1 cellular context compared by ENCODE assay signal in the genomic region with DNA sequence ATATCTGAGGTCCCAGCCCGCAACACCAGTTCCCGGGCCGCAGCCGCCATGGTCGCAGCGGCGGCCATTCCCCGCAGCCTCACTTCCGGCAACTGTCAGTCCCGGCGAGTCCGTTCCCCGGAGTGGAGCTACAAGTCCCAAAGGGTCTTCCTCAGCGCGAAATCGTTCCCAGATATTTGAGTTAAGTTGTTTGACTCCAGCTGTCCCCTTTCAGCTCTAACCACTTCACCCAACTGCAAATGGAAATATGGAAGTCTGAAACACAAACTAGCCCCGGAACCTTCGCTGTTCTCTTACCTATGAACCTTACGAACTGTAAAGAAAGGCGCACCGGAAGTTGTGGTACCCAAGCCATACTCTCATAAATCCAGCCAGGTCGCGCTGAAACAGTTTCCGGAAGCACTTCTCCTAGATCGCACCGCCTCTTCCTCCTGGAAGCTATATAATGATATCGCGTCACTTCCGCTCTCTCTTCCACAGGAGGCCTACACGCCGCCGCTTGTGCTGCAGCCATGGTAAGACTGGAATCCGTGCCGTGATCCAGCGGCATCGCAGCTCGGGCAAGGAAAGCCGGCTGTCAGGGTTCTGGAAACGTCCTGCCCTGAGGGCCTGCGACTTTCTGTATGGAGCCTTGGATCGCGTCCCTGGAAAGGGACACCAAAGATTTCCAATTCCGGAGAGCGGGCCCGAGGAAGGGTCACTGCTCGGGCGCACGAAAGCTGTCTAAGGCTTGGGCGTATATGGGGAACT.
TF ChIP-seq lines count a peak whose summit lies in the region.

TSS of gene RPS18 (plus strand) at position 468 of the 750 bp plus-strand sequence. CDS start at position 513, 45 bp downstream.
TSS of gene VPS52 (minus strand) at position 269 of the 750 bp plus-strand sequence. CDS start at position 68, 201 bp downstream.

TF ChIP-seq in GM23338, 12 proteins besides CTCF, POLR2A, EP300 and RAD21:
- TF ChIP-seq REST (IDR thresholded peaks at IDR 0.05; ENCODE audit: unreplicated experiment) (peak; percentile 27), EZH2 (IDR thresholded peaks at IDR 0.05; ENCODE audit: low read depth, unreplicated experiment) (no peak), POLR2AphosphoS5 (IDR thresholded peaks at IDR 0.05; ENCODE audit: low read depth) (peak; percentile 100), ZNF331 (CRISPR knock-in tag; IDR thresholded peaks at IDR 0.05; ENCODE audit: low read depth) (no peak), EZH2phosphoT487 (IDR thresholded peaks at IDR 0.05; ENCODE audit: unreplicated experiment) (no peak), NANOG (IDR thresholded peaks at IDR 0.05; ENCODE audit: borderline replicate concordance) (no peak), ZNF114 (CRISPR knock-in tag; IDR thresholded peaks at IDR 0.05) (peak; percentile 94; the same call in 1 of the 2 replicates), STAT1 (IDR thresholded peaks at IDR 0.05; ENCODE audit: unreplicated experiment) (no peak), CREB1 (CRISPR knock-in tag; IDR thresholded peaks at IDR 0.05; ENCODE audit: low read depth) (peak; percentile 91), JUNB (IDR thresholded peaks at IDR 0.05; ENCODE audit: unreplicated experiment) (no peak)
- TF ChIP-seq, protein P1, sequence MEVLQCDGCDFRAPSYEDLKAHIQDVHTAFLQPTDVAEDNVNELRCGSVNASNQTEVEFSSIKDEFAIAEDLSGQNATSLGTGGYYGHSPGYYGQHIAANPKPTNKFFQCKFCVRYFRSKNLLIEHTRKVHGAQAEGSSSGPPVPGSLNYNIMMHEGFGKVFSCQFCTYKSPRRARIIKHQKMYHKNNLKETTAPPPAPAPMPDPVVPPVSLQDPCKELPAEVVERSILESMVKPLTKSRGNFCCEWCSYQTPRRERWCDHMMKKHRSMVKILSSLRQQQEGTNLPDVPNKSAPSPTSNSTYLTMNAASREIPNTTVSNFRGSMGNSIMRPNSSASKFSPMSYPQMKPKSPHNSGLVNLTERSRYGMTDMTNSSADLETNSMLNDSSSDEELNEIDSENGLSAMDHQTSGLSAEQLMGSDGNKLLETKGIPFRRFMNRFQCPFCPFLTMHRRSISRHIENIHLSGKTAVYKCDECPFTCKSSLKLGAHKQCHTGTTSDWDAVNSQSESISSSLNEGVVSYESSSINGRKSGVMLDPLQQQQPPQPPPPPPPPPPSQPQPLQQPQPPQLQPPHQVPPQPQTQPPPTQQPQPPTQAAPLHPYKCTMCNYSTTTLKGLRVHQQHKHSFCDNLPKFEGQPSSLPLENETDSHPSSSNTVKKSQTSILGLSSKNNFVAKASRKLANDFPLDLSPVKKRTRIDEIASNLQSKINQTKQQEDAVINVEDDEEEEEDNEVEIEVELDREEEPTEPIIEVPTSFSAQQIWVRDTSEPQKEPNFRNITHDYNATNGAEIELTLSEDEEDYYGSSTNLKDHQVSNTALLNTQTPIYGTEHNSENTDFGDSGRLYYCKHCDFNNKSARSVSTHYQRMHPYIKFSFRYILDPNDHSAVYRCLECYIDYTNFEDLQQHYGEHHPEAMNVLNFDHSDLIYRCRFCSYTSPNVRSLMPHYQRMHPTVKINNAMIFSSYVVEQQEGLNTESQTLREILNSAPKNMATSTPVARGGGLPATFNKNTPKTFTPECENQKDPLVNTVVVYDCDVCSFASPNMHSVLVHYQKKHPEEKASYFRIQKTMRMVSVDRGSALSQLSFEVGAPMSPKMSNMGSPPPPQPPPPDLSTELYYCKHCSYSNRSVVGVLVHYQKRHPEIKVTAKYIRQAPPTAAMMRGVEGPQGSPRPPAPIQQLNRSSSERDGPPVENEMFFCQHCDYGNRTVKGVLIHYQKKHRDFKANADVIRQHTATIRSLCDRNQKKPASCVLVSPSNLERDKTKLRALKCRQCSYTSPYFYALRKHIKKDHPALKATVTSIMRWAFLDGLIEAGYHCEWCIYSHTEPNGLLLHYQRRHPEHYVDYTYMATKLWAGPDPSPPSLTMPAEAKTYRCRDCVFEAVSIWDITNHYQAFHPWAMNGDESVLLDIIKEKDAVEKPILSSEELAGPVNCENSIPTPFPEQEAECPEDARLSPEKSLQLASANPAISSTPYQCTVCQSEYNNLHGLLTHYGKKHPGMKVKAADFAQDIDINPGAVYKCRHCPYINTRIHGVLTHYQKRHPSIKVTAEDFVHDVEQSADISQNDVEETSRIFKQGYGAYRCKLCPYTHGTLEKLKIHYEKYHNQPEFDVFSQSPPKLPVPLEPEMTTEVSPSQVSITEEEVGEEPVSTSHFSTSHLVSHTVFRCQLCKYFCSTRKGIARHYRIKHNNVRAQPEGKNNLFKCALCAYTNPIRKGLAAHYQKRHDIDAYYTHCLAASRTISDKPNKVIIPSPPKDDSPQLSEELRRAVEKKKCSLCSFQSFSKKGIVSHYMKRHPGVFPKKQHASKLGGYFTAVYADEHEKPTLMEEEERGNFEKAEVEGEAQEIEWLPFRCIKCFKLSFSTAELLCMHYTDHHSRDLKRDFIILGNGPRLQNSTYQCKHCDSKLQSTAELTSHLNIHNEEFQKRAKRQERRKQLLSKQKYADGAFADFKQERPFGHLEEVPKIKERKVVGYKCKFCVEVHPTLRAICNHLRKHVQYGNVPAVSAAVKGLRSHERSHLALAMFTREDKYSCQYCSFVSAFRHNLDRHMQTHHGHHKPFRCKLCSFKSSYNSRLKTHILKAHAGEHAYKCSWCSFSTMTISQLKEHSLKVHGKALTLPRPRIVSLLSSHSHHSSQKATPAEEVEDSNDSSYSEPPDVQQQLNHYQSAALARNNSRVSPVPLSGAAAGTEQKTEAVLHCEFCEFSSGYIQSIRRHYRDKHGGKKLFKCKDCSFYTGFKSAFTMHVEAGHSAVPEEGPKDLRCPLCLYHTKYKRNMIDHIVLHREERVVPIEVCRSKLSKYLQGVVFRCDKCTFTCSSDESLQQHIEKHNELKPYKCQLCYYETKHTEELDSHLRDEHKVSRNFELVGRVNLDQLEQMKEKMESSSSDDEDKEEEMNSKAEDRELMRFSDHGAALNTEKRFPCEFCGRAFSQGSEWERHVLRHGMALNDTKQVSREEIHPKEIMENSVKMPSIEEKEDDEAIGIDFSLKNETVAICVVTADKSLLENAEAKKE (CRISPR knock-in tag; IDR thresholded peaks at IDR 0.05), result no peak
- TF ChIP-seq, protein P2, sequence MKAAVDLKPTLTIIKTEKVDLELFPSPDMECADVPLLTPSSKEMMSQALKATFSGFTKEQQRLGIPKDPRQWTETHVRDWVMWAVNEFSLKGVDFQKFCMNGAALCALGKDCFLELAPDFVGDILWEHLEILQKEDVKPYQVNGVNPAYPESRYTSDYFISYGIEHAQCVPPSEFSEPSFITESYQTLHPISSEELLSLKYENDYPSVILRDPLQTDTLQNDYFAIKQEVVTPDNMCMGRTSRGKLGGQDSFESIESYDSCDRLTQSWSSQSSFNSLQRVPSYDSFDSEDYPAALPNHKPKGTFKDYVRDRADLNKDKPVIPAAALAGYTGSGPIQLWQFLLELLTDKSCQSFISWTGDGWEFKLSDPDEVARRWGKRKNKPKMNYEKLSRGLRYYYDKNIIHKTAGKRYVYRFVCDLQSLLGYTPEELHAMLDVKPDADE (IDR thresholded peaks at IDR 0.05), result peak; percentile 78
